ENCODE assay signal across 18 cellular contexts in genomic region chr4:26132858-26133257, GRCh38.
A peak's percentile ranks its signal among the peaks of the same experiment; 100 is the strongest.
DNase-seq lines count a peak whose midpoint lies in the region; ATAC-seq and TF ChIP-seq lines count a peak whose summit lies in the region.
"Had no signal": no experiment of that assay in that cellular context is flagged by ENCODE, and none has a peak within 500 bp of the region (broad histone marks: within the 10 kb centered on the region; RNA-seq: fewer than 3 reads in every experiment).

No MANE protein-coding gene starts in this region.

- H3K4me2 ChIP-seq in HCT116 (ENCODE audit: low read length) (no peak overlapping the region), mesendoderm (ENCODE audit: low read length) (no peak overlapping the region)
- H3K4me2 ChIP-seq: hepatocyte had no signal

- no peaks in the 10 kb centered on the region for H4K20me1 ChIP-seq in HCT116 (ENCODE audit: insufficient read depth)

- H3K56ac ChIP-seq in mesendoderm (ENCODE audit: low read length), result no peak overlapping the region

- H3K79me2 ChIP-seq in HCT116 (ENCODE audit: insufficient read depth, low read length) (no peaks in the 10 kb centered on the region), mesendoderm (ENCODE audit: control insufficient read depth, insufficient read depth, low read length) (no peaks in the 10 kb centered on the region)
- H3K79me2 ChIP-seq: hepatocyte had no signal

- no peak overlapping the region for H2BK120ac ChIP-seq in mesendoderm (ENCODE audit: low read depth, low read length)

- no peak overlapping the region for H3K9ac ChIP-seq in HCT116 (ENCODE audit: low read length)
- H3K9ac ChIP-seq in mesendoderm (ENCODE audit: low read length), result no peak overlapping the region

- H3K4me3 ChIP-seq in HCT116 (replicated peaks in 1 of 2; ENCODE audit: low read depth in 1 of 2, low read length in 2 of 2) (no peak overlapping the region), mesendoderm (ENCODE audit: low read length) (no peak overlapping the region)
- H3K4me3 ChIP-seq: hepatocyte had no signal

- peak overlapping the region; percentile 65 for H3K27ac Mint-ChIP-seq in activated naive CD8-positive, alpha-beta T cell treated with anti-CD3 and anti-CD28 coated beads, Interleukin-2, amount 50 U/mL, for 24 hours
- no peak overlapping the region for H3K27ac Mint-ChIP-seq in stimulated activated naive CD8-positive, alpha-beta T cell treated with anti-CD3 and anti-CD28 coated beads, Interleukin-15, amount 100 ng/mL, for 72 hours
- H3K27ac Mint-ChIP-seq: memory B cell, type B pancreatic cell had no signal

- H2BK15ac ChIP-seq in mesendoderm (replicated peaks; ENCODE audit: low read depth), result no peak overlapping the region

- intact Hi-C loops in HCT116 (cut with micrococcal nuclease), result no loop called here

- no peaks in the 10 kb centered on the region for H3K79me1 ChIP-seq in mesendoderm (ENCODE audit: low read length)

- peaks cover 49% of the 10 kb centered on the region for H3K4me1 Mint-ChIP-seq in activated naive CD8-positive, alpha-beta T cell treated with anti-CD3 and anti-CD28 coated beads, Interleukin-2, amount 50 U/mL, for 24 hours
- peaks cover 56% of the 10 kb centered on the region for H3K4me1 Mint-ChIP-seq in stimulated activated naive CD8-positive, alpha-beta T cell treated with anti-CD3 and anti-CD28 coated beads, Interleukin-15, amount 100 ng/mL, for 72 hours

- peak; percentile 55 for TF ChIP-seq RAD21 in HCT116 (IDR thresholded peaks at IDR 0.05; ENCODE audit: low read depth)

- H2BK5ac ChIP-seq in mesendoderm (ENCODE audit: low read length), result no peak overlapping the region

- peak; percentile 7 for DNase-seq in NCI-H82 (lab: John Stamatoyannopoulos, UW)
- no peak for DNase-seq in NCI-H82 treated with DMSO at 0.1 percent for 48 hours (lab: John Stamatoyannopoulos, UW; ENCODE audit: unreplicated experiment)
- no peak for DNase-seq in HCT116 (ENCODE audit: low read depth, low spot score)
- no peak for DNase-seq in activated naive CD8-positive, alpha-beta T cell treated with anti-CD3 and anti-CD28 coated beads, Interleukin-2, amount 50 U/mL, for 24 hours
- peak; percentile 62 for DNase-seq in mesendoderm
- DNase-seq in stimulated activated naive CD8-positive, alpha-beta T cell treated with anti-CD3 and anti-CD28 coated beads, Interleukin-15, amount 100 ng/mL, for 72 hours, result no peak
- no peak for DNase-seq in epidermal melanocyte (ENCODE audit: insufficient read length, low spot score)
- DNase-seq: activated CD4-positive, alpha-beta T cell treated with anti-CD3 and anti-CD28 coated beads for 4 hours; activated naive CD4-positive, alpha-beta T cell; Calu3; caudate nucleus; NCI-H2029; occipital lobe; stimulated activated CD4-positive, alpha-beta T cell treated with anti-CD3 and anti-CD28 coated beads, Interleukin-12 subunit alpha, Interleukin-12 subunit beta, amount 100 ng/mL, for 4 hours had no signal

- peak; percentile 33 to 37 (median 36); a peak in 3 of 6 replicates for TF ChIP-seq CTCF in HCT116 (IDR thresholded peaks at IDR 0.05 in 2 of 3, conservative IDR thresholded peaks at IDR 0.05 in 1 of 3; ENCODE audit: borderline replicate concordance in 1 of 3, insufficient read depth in 1 of 3, low read depth in 2 of 3, low read length in 2 of 3)

- H3K27me3 Mint-ChIP-seq in activated naive CD8-positive, alpha-beta T cell treated with anti-CD3 and anti-CD28 coated beads, Interleukin-2, amount 50 U/mL, for 24 hours, result peaks cover 1% of the 10 kb centered on the region
- H3K27me3 Mint-ChIP-seq in stimulated activated naive CD8-positive, alpha-beta T cell treated with anti-CD3 and anti-CD28 coated beads, Interleukin-15, amount 100 ng/mL, for 72 hours, result peaks cover 23% of the 10 kb centered on the region
- H3K27me3 Mint-ChIP-seq: type B pancreatic cell had no signal

- peak; percentile 81 for ATAC-seq in HCT116
- no peak for ATAC-seq in activated naive CD8-positive, alpha-beta T cell treated with anti-CD3 and anti-CD28 coated beads, Interleukin-2, amount 50 U/mL, for 24 hours
- no peak for ATAC-seq in stimulated activated naive CD8-positive, alpha-beta T cell treated with anti-CD3 and anti-CD28 coated beads, Interleukin-15, amount 100 ng/mL, for 72 hours
- no peak for ATAC-seq in GM18502 (IDR thresholded peaks at IDR 0.05; ENCODE audit: poor library complexity, unreplicated experiment)

- CTCF ChIA-PET in HCT116 (lab: Charles Lee), result no interaction called here

- no peak for TF ChIP-seq POLR2A in HCT116 (IDR thresholded peaks at IDR 0.05; ENCODE audit: borderline replicate concordance, extremely low read depth, insufficient read depth, insufficient read length)

- no peak overlapping the region for H2AFZ ChIP-seq in HCT116 (ENCODE audit: low read depth, low read length, poor library complexity, severe bottlenecking)
- H2AFZ ChIP-seq: hepatocyte had no signal

- no peak overlapping the region for H3K27ac ChIP-seq in HCT116 (ENCODE audit: low read depth, low read length)
- no peak overlapping the region for H3K27ac ChIP-seq in mesendoderm (ENCODE audit: low read depth, low read length)
- H3K27ac ChIP-seq: hepatocyte had no signal

- H2AK5ac ChIP-seq in mesendoderm (ENCODE audit: low read length), result no peak overlapping the region

- peaks cover 13% of the 10 kb centered on the region for H3K9me3 Mint-ChIP-seq in activated naive CD8-positive, alpha-beta T cell treated with anti-CD3 and anti-CD28 coated beads, Interleukin-2, amount 50 U/mL, for 24 hours
- H3K9me3 Mint-ChIP-seq in stimulated activated naive CD8-positive, alpha-beta T cell treated with anti-CD3 and anti-CD28 coated beads, Interleukin-15, amount 100 ng/mL, for 72 hours, result peaks cover 29 to 35% of the 10 kb centered on the region in 2 donors

- POLR2A ChIA-PET in HCT116 (lab: Charles Lee), result no interaction called here

- H3K27me3 ChIP-seq in HCT116 (ENCODE audit: insufficient read depth, low read length), result no peaks in the 10 kb centered on the region
- H3K27me3 ChIP-seq in mesendoderm (ENCODE audit: insufficient read depth, low read length, poor library complexity), result no peaks in the 10 kb centered on the region
- H3K27me3 ChIP-seq: hepatocyte had no signal

- no peaks in the 10 kb centered on the region for H3K9me3 ChIP-seq in HCT116 (ENCODE audit: control insufficient read depth in 1 of 2, insufficient read depth in 1 of 2, low read depth in 1 of 2, low read length in 2 of 2)

- H4K5ac ChIP-seq in mesendoderm (ENCODE audit: low read length), result no peak overlapping the region

- no peak overlapping the region for H3K4ac ChIP-seq in mesendoderm (ENCODE audit: low read depth, low read length)

- BruUV-seq in HCT116 (replicated peaks; lab: Mats Ljungman, UMichigan), result no TSS peak

- H3K9me2 ChIP-seq in HCT116 (ENCODE audit: insufficient read depth), result no peaks in the 10 kb centered on the region

- no peak overlapping the region for H4K8ac ChIP-seq in mesendoderm (ENCODE audit: low read depth, low read length)

- no peak overlapping the region for H3K23ac ChIP-seq in mesendoderm (ENCODE audit: low read length)

- peaks cover 0 to 3% of the 10 kb centered on the region in 2 experiments; a peak in 1 of 4 replicates for H3K4me1 ChIP-seq in HCT116 (ENCODE audit: control insufficient read depth in 1 of 2, insufficient read depth in 2 of 2, low read length in 2 of 2)
- H3K4me1 ChIP-seq in mesendoderm (ENCODE audit: control insufficient read depth, low read depth, low read length), result no peaks in the 10 kb centered on the region

- H3K36me3 ChIP-seq in HCT116 (ENCODE audit: control insufficient read depth in 1 of 2, insufficient read depth in 2 of 2, low read length in 2 of 2) (no peaks in the 10 kb centered on the region), mesendoderm (ENCODE audit: control insufficient read depth, insufficient read depth, low read length) (no peaks in the 10 kb centered on the region)

- peaks cover 5% of the 10 kb centered on the region for H3K36me3 Mint-ChIP-seq in activated naive CD8-positive, alpha-beta T cell treated with anti-CD3 and anti-CD28 coated beads, Interleukin-2, amount 50 U/mL, for 24 hours (ENCODE audit: low read depth)
- H3K36me3 Mint-ChIP-seq: memory B cell, type B pancreatic cell had no signal

- no peak overlapping the region for H3K18ac ChIP-seq in mesendoderm (ENCODE audit: low read length)

- no peak overlapping the region for H3K4me3 Mint-ChIP-seq in activated naive CD8-positive, alpha-beta T cell treated with anti-CD3 and anti-CD28 coated beads, Interleukin-2, amount 50 U/mL, for 24 hours
- no peak overlapping the region for H3K4me3 Mint-ChIP-seq in stimulated activated naive CD8-positive, alpha-beta T cell treated with anti-CD3 and anti-CD28 coated beads, Interleukin-15, amount 100 ng/mL, for 72 hours
- H3K4me3 Mint-ChIP-seq: memory B cell, type B pancreatic cell had no signal

- WGBS in mesendoderm (ENCODE audit: extremely low coverage, insufficient coverage, low lambda C conversion rate), result no CpG with 5 or more reads among the region's 6 CpGs

- RAD21 ChIA-PET in HCT116 (lab: Charles Lee; ENCODE audit: low non-redundant PET in 1 of 2, low total read pairs in 2 of 2, uncharacterized antibody in 2 of 2, unreplicated experiment in 2 of 2), result no interaction called here

TF ChIP-seq in HCT116, 20 proteins besides CTCF, POLR2A, EP300 and RAD21:
- TF ChIP-seq MAX (IDR thresholded peaks at IDR 0.05) (no peak), EGR1 (IDR thresholded peaks at IDR 0.05; ENCODE audit: low read depth) (no peak), SP1 (IDR thresholded peaks at IDR 0.05; ENCODE audit: low read depth) (no peak), FOSL1 (IDR thresholded peaks at IDR 0.05; ENCODE audit: low read depth) (no peak)

Comparison
In these comparisons a context has a peak if more than half of its experiments do, and no peak if none do; other contexts are left out.
1. DNase-seq: peak in NCI-H82 (single experiment) and mesendoderm (single experiment); none in NCI-H82 treated with DMSO at 0.1 percent for 48 hours (single experiment), HCT116 (single experiment), activated naive CD8-positive, alpha-beta T cell treated with anti-CD3 and anti-CD28 coated beads, Interleukin-2, amount 50 U/mL, for 24 hours (single experiment), stimulated activated naive CD8-positive, alpha-beta T cell treated with anti-CD3 and anti-CD28 coated beads, Interleukin-15, amount 100 ng/mL, for 72 hours (0 of 2) and epidermal melanocyte (single experiment).